Comparison of ENCODE assay signal across 26 cellular contexts in genomic region chr16:84052071-84052622, GRCh38. TPM values are rescaled to one million over a fixed set of nuclear protein-coding genes. Genes with fewer than 3 reads are reported as not detected.
A peak's percentile ranks its signal among the peaks of the same experiment; 100 is the strongest.
DNase-seq lines count a peak whose midpoint lies in the region; ATAC-seq and TF ChIP-seq lines count a peak whose summit lies in the region.
"Had no signal": no experiment of that assay in that cellular context is flagged by ENCODE, and none has a peak within 500 bp of the region (broad histone marks: within the 10 kb centered on the region; RNA-seq: fewer than 3 reads in every experiment).

No MANE protein-coding gene starts in this region.

- ATAC-seq in heart left ventricle, result peak in 3 of 4 donors; percentile 22 to 56 (median 37)
- ATAC-seq in upper lobe of right lung, result no peak
- ATAC-seq: effector memory CD8-positive, alpha-beta T cell; esophagus mucosa; gastrocnemius medialis; GM12878 had no signal

- WGBS in heart left ventricle, 4 donors, result 68 to 73% (median 70%) methylated on average over 16 to 27 of the region's 27 CpGs

- DNase-seq in activated effector memory CD4-positive, alpha-beta T cell treated with anti-CD3 and anti-CD28 coated beads, Interleukin-2, amount 50 U/mL, for 16 hours, result peak; percentile 53
- DNase-seq in activated effector memory CD4-positive, alpha-beta T cell treated with Interleukin-2 at 50 U/mL for 16 hours, result no peak
- DNase-seq in heart left ventricle (peak in 2 of 5 donors; percentile 37 to 55), mesenteric fat pad (ENCODE audit: low spot score) (peak; percentile 76), upper lobe of right lung (peak; percentile 60), CD1c-positive myeloid dendritic cell (ENCODE audit: extremely low spot score) (no peak), NCI-H2081 treated with DMSO at 0.1 percent for 48 hours (lab: John Stamatoyannopoulos, UW) (no peak), DMS79 treated with DMSO at 0.1 percent for 48 hours (lab: John Stamatoyannopoulos, UW) (no peak)
- DNase-seq: activated CD4-positive, CD25-positive, alpha-beta regulatory T cell; activated naive CD8-positive, alpha-beta T cell treated with anti-CD3 and anti-CD28 coated beads for 36 hours; effector memory CD8-positive, alpha-beta T cell; EL; gastrocnemius medialis; Karpas-422; RPMI8226; T-helper 1 cell had no signal

- H3K9me3 ChIP-seq in heart left ventricle (no peaks in the 10 kb centered on the region), upper lobe of right lung (no peaks in the 10 kb centered on the region)
- H3K9me3 ChIP-seq: gastrocnemius medialis, tibial nerve had no signal

- H3K27ac ChIP-seq in heart left ventricle (no peak overlapping the region), upper lobe of right lung (no peak overlapping the region)
- H3K27ac ChIP-seq: coronary artery, gastrocnemius medialis, HL-60, tibial nerve had no signal

- peaks cover 0 to 35% (median 20%) of the 10 kb centered on the region in 12 donors for H3K4me1 ChIP-seq in heart left ventricle
- H3K4me1 ChIP-seq in upper lobe of right lung, result no peaks in the 10 kb centered on the region
- H3K4me1 ChIP-seq: gastrocnemius medialis, tibial nerve had no signal

- H3K27me3 ChIP-seq in heart left ventricle, result no peaks in the 10 kb centered on the region
- H3K27me3 ChIP-seq in upper lobe of right lung, result no peaks in the 10 kb centered on the region
- H3K27me3 ChIP-seq: gastrocnemius medialis, tibial nerve had no signal

- TF ChIP-seq CTCF in heart left ventricle (IDR thresholded peaks at IDR 0.05) (no peak), upper lobe of right lung (IDR thresholded peaks at IDR 0.05) (no peak)

- intact Hi-C loops in heart left ventricle (cut with DNase I), result no loop called here
- intact Hi-C loops in upper lobe of right lung (cut with DNase I), result no loop called here

- H3K4me3 ChIP-seq in heart left ventricle (no peak overlapping the region), upper lobe of right lung (no peak overlapping the region)
- H3K4me3 ChIP-seq: coronary artery, gastrocnemius medialis, GM12878, tibial nerve had no signal

- no peak for TF ChIP-seq POLR2A in heart left ventricle (IDR thresholded peaks at IDR 0.05)

- peaks cover 0 to 77% (median 71%) of the 10 kb centered on the region in 9 donors for H3K36me3 ChIP-seq in heart left ventricle
- peaks cover 69% of the 10 kb centered on the region for H3K36me3 ChIP-seq in upper lobe of right lung

RNA-seq across cellular contexts. Expression of gene SLC38A8, which starts 9.6 kb away (rescaled TPM):
- total RNA-seq in heart left ventricle, result 1 to 10 TPM in 3 of 9 donors, under 1 TPM in 4, not detected in 2; 0.29 to 5.8 (median 0.63) TPM
- polyA plus RNA-seq in heart left ventricle, result 10 to 100 TPM in 1 of 2 donors, not detected in 1; 25.3 TPM
- not detected for total RNA-seq in mesenteric fat pad
- total RNA-seq in upper lobe of right lung, result not detected
- total RNA-seq: activated naive CD8-positive, alpha-beta T cell treated with anti-CD3 and anti-CD28 coated beads for 36 hours; activated T-helper 2 cell treated with anti-CD3 and anti-CD28 coated beads, Interferon-gamma antibody, Interleukin-2, Interleukin-4, amounts not matched to agents 10 μg/mL and 5 μg/mL and 100 μg/mL, durations not matched to agents 14 hours and 24 hours and 36 hours; aorta; CD4-positive, alpha-beta T cell; esophagus mucosa; gastrocnemius medialis; GM12878; lower leg skin; tibial nerve had no signal
- polyA plus RNA-seq: aorta, GM12878, neural cell had no signal

Comparison
In these comparisons a context has a peak if more than half of its experiments do, and no peak if none do; other contexts are left out.
1. DNase-seq: peak in activated effector memory CD4-positive, alpha-beta T cell treated with anti-CD3 and anti-CD28 coated beads, Interleukin-2, amount 50 U/mL, for 16 hours (single experiment), mesenteric fat pad (single experiment) and upper lobe of right lung (single experiment); none in activated effector memory CD4-positive, alpha-beta T cell treated with Interleukin-2 at 50 U/mL for 16 hours (single experiment), CD1c-positive myeloid dendritic cell (single experiment), NCI-H2081 treated with DMSO at 0.1 percent for 48 hours (single experiment) and DMS79 treated with DMSO at 0.1 percent for 48 hours (single experiment).